ENCODE assay signal across 21 cellular contexts in the genomic region with DNA sequence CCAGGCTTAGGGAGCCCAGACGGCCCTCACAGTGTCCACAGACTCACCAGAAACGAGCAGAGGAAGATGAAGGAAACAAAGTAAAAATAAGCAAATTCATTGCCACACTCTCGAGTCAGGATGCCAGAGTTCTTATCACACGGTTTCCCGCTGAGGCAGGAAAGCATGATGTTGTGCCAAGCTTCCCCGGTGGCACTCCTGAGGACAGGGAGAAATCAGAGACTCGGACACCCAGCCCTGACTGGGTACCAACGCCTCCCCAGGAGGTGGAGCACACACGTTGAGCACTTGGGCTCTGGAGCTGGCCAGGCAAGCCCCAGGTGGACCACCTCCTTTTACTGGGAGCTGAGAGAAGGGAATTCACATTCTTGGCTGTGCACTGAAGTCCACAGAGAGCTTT.
A peak's percentile ranks its signal among the peaks of the same experiment; 100 is the strongest.
DNase-seq lines count a peak whose midpoint lies in the region; ATAC-seq, FAIRE-seq and TF ChIP-seq lines count a peak whose summit lies in the region.
"Had no signal": no experiment of that assay in that cellular context is flagged by ENCODE, and none has a peak within 500 bp of the region (broad histone marks: within the 10 kb centered on the region; RNA-seq: fewer than 3 reads in every experiment).

No MANE protein-coding gene starts in this region.

- H3K27ac Mint-ChIP-seq in activated CD4-positive, alpha-beta memory T cell treated with anti-CD3 and anti-CD28 coated beads for 36 hours: no peak overlapping the region
- H3K27ac Mint-ChIP-seq: CD8-positive, alpha-beta T cell had no signal

- ATAC-seq in A549: 0 out of 6 replicates have a peak, but pooled peaks of 1 of the 2 experiments have one; percentile 28
- no peak for ATAC-seq in HG03469 (IDR thresholded peaks at IDR 0.05; ENCODE audit: unreplicated experiment)
- ATAC-seq: CD8-positive, alpha-beta T cell had no signal

- no peak overlapping the region for H3K4me3 Mint-ChIP-seq in activated CD4-positive, alpha-beta memory T cell treated with anti-CD3 and anti-CD28 coated beads for 36 hours
- H3K4me3 Mint-ChIP-seq: CD8-positive, alpha-beta T cell had no signal

- POLR2A ChIA-PET in A549 (lab: Yijun Ruan, JAX): interaction anchor here (0.5 kb wide), 1 partner anchor 73 kb away, joined by 3 read pairs; no protein-coding TSS in a partner anchor
- POLR2A ChIA-PET in activated CD4-positive, alpha-beta memory T cell treated with anti-CD3 and anti-CD28 coated beads for 36 hours (lab: Charles Lee): no interaction called here

- H3K27me3 ChIP-seq in NT2/D1 (ENCODE audit: insufficient read depth, insufficient read length) (no peaks in the 10 kb centered on the region), bronchial epithelial cell (ENCODE audit: control insufficient read depth, insufficient read depth, low read length) (no peaks in the 10 kb centered on the region), osteoblast (ENCODE audit: insufficient read depth, low read length) (peaks cover 2% of the 10 kb centered on the region)

- no peak overlapping the region for H2AFZ ChIP-seq in osteoblast (ENCODE audit: low read length)
- H2AFZ ChIP-seq: GM23248 had no signal

- H3K4me3 ChIP-seq in A549 (no peak overlapping the region), NT2/D1 (ENCODE audit: insufficient read length, low read depth) (no peak overlapping the region), bronchial epithelial cell (ENCODE audit: low read depth, low read length) (no peak overlapping the region), osteoblast (ENCODE audit: insufficient read depth, low read length) (no peak overlapping the region)
- H3K4me3 ChIP-seq: GM23248 had no signal

- H3K9me3 ChIP-seq in A549 (peaks cover 14% of the 10 kb centered on the region), NT2/D1 (ENCODE audit: insufficient read depth, low read length) (no peaks in the 10 kb centered on the region), osteoblast (ENCODE audit: low read depth, low read length) (no peaks in the 10 kb centered on the region)
- H3K9me3 ChIP-seq: BE2C had no signal

- intact Hi-C loops in activated CD4-positive, alpha-beta memory T cell treated with anti-CD3 and anti-CD28 coated beads for 36 hours (cut with micrococcal nuclease): no loop called here

- peaks cover 13% of the 10 kb centered on the region for H3K4me1 Mint-ChIP-seq in activated CD4-positive, alpha-beta memory T cell treated with anti-CD3 and anti-CD28 coated beads for 36 hours (ENCODE audit: low read depth)

- H3K79me2 ChIP-seq in osteoblast (ENCODE audit: insufficient read depth, low read length): no peaks in the 10 kb centered on the region

- FAIRE-seq in A549 (lab: Jason Lieb, UNC): no peak
- FAIRE-seq in bronchial epithelial cell (lab: Jason Lieb, UNC): peak; percentile 18
- FAIRE-seq: A204.1, D721Med, GM12892, GM19239, H54 had no signal

- H3K4me2 ChIP-seq in A549: peak overlapping the region; percentile 36; the same call in 1 of the 3 replicates
- no peak overlapping the region for H3K4me2 ChIP-seq in osteoblast (ENCODE audit: insufficient read depth, low read length)

- TF ChIP-seq POLR2A in A549 (IDR thresholded peaks at IDR 0.05; ENCODE audit: low read length): no peak

- 17% methylated on average over 7 of the region's 9 CpGs for WGBS in A549 (ENCODE audit: missing lambda C conversion rate)

- H3K9me3 Mint-ChIP-seq in activated CD4-positive, alpha-beta memory T cell treated with anti-CD3 and anti-CD28 coated beads for 36 hours: peaks cover 8% of the 10 kb centered on the region
- H3K9me3 Mint-ChIP-seq: CD8-positive, alpha-beta T cell had no signal

- no peaks in the 10 kb centered on the region for H3K36me3 ChIP-seq in NT2/D1 (ENCODE audit: insufficient read depth, insufficient read length, low read length)
- no peaks in the 10 kb centered on the region for H3K36me3 ChIP-seq in bronchial epithelial cell (ENCODE audit: control insufficient read depth, insufficient read depth, low read length)
- no peaks in the 10 kb centered on the region for H3K36me3 ChIP-seq in osteoblast (ENCODE audit: insufficient read depth, low read length)
- H3K36me3 ChIP-seq: BE2C had no signal

- no peaks in the 10 kb centered on the region for H3K36me3 Mint-ChIP-seq in activated CD4-positive, alpha-beta memory T cell treated with anti-CD3 and anti-CD28 coated beads for 36 hours
- H3K36me3 Mint-ChIP-seq: CD8-positive, alpha-beta T cell had no signal

- peak overlapping the region; percentile 32 for H3K9ac ChIP-seq in NT2/D1 (ENCODE audit: insufficient read length, low read depth)
- H3K9ac ChIP-seq: GM23248 had no signal

- TF ChIP-seq CTCF in A549 (IDR thresholded peaks at IDR 0.05) (no peak), bronchial epithelial cell (IDR thresholded peaks at IDR 0.05; ENCODE audit: insufficient read depth, low read length, severe bottlenecking) (no peak), osteoblast (IDR thresholded peaks at IDR 0.05; ENCODE audit: extremely low read depth, low read depth, low read length) (no peak)

- peaks cover 6% of the 10 kb centered on the region; the same call in 1 of the 3 replicates for H3K4me1 ChIP-seq in A549
- peaks cover 11% of the 10 kb centered on the region for H3K4me1 ChIP-seq in NT2/D1 (ENCODE audit: insufficient read depth, insufficient read length)
- H3K4me1 ChIP-seq in osteoblast (ENCODE audit: insufficient read depth, low read length): no peaks in the 10 kb centered on the region
- H3K4me1 ChIP-seq: BE2C had no signal

- no peaks in the 10 kb centered on the region for H4K20me1 ChIP-seq in osteoblast (ENCODE audit: insufficient read depth, low read length)

- H3K27ac ChIP-seq in A549 (peak overlapping the region in 1 of 2 experiments; percentile 43; a peak in 1 of 6 replicates), osteoblast (ENCODE audit: low read depth, low read length) (no peak overlapping the region)
- H3K27ac ChIP-seq: C4-2B, GM23248 had no signal

- DNase-seq in A549 (ENCODE audit: low read depth in 1 of 2, low spot score in 1 of 2) (no peak), NT2/D1 (ENCODE audit: low read depth, low spot score) (no peak), bronchial epithelial cell (ENCODE audit: low read depth) (no peak), osteoblast (ENCODE audit: insufficient read length, low spot score, missing footprints) (peak; percentile 29), NCI-H526 (lab: John Stamatoyannopoulos, UW) (no peak), activated gamma-delta T cell treated with Interleukin-2 at 50 U/mL for 16 hours (no peak)
- no peak for DNase-seq in activated CD4-positive, alpha-beta memory T cell treated with anti-CD3 and anti-CD28 coated beads for 36 hours
- DNase-seq: BE2C; CD8-positive, alpha-beta T cell; COR-L47; DMS153; DND-41; GDM1; GM23248 had no signal

- CTCF ChIA-PET in A549 (lab: Yijun Ruan, JAX): interaction anchor here (0.6 to 1.7 kb wide), 5 partner anchors 12 to 77 kb away, joined by 3 to 8 read pairs (median 3); no protein-coding TSS in a partner anchor
- CTCF ChIA-PET in activated CD4-positive, alpha-beta memory T cell treated with anti-CD3 and anti-CD28 coated beads for 36 hours (lab: Charles Lee): interaction anchor here (0.7 to 1.1 kb wide), 2 partner anchors 37 to 111 kb away, joined by 3 read pairs; no protein-coding TSS in a partner anchor

- TF ChIP-seq RAD21 in A549 (conservative IDR thresholded peaks at IDR 0.05 in 1 of 2, IDR thresholded peaks at IDR 0.05 in 1 of 2): no peak

- H3K27me3 Mint-ChIP-seq in activated CD4-positive, alpha-beta memory T cell treated with anti-CD3 and anti-CD28 coated beads for 36 hours: peaks cover 3% of the 10 kb centered on the region

- no peak for TF ChIP-seq EP300 in A549 (IDR thresholded peaks at IDR 0.05)

TF ChIP-seq in A549, 52 proteins besides CTCF, POLR2A, EP300 and RAD21:
- no peak for TF ChIP-seq ZC3H11A (IDR thresholded peaks at IDR 0.05)
- TF ChIP-seq SREBF2 (IDR thresholded peaks at IDR 0.05): no peak
- no peak for TF ChIP-seq HEYL (CRISPR knock-in tag; IDR thresholded peaks at IDR 0.05)
- no peak for TF ChIP-seq NR3C1 (IDR thresholded peaks at IDR 0.05)
- TF ChIP-seq MAX (IDR thresholded peaks at IDR 0.05): no peak
- TF ChIP-seq, protein P1, sequence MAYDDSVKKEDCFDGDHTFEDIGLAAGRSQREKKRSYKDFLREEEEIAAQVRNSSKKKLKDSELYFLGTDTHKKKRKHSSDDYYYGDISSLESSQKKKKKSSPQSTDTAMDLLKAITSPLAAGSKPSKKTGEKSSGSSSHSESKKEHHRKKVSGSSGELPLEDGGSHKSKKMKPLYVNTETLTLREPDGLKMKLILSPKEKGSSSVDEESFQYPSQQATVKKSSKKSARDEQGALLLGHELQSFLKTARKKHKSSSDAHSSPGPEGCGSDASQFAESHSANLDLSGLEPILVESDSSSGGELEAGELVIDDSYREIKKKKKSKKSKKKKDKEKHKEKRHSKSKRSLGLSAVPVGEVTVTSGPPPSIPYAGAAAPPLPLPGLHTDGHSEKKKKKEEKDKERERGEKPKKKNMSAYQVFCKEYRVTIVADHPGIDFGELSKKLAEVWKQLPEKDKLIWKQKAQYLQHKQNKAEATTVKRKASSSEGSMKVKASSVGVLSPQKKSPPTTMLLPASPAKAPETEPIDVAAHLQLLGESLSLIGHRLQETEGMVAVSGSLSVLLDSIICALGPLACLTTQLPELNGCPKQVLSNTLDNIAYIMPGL (CRISPR knock-in tag; IDR thresholded peaks at IDR 0.05; ENCODE audit: borderline replicate concordance): no peak
- TF ChIP-seq PHF8 (IDR thresholded peaks at IDR 0.05; ENCODE audit: borderline replicate concordance, low read depth): no peak
- no peak for TF ChIP-seq ZFP36 (IDR thresholded peaks at IDR 0.05; ENCODE audit: borderline replicate concordance, partially characterized antibody)
- TF ChIP-seq CHD4 (IDR thresholded peaks at IDR 0.05; ENCODE audit: borderline replicate concordance): no peak
- no peak for TF ChIP-seq MYC (IDR thresholded peaks at IDR 0.05; ENCODE audit: borderline replicate concordance, low read length)
TF ChIP-seq in A549: peak in this region for 0.
